In genomic region chr14:76880432-76880831, GRCh38 we compare ENCODE assay signal across 1 cellular context.
TF ChIP-seq lines count a peak whose summit lies in the region.

No MANE protein-coding gene starts in this region.

TF ChIP-seq in K562, 482 proteins besides CTCF, POLR2A, EP300 and RAD21 (continued from another document):
- no peak for TF ChIP-seq ZNF408 (CRISPR knock-in tag; IDR thresholded peaks at IDR 0.05; ENCODE audit: low read depth)
- TF ChIP-seq MYC (IDR thresholded peaks at IDR 0.05; ENCODE audit: low read depth, low read length), result no peak
- TF ChIP-seq MYC (CRISPR knock-in tag; IDR thresholded peaks at IDR 0.05; ENCODE audit: borderline replicate concordance, low read depth), result no peak
- TF ChIP-seq SMARCA4 (IDR thresholded peaks at IDR 0.05), result no peak
- no peak for TF ChIP-seq ZMIZ1 (IDR thresholded peaks at IDR 0.05; ENCODE audit: low read depth in 2 of 2, low read length in 2 of 2)
- peak; percentile 90 for TF ChIP-seq NFYB (IDR thresholded peaks at IDR 0.05; ENCODE audit: extremely low read depth, insufficient read length)
- TF ChIP-seq RBM25 (IDR thresholded peaks at IDR 0.05; ENCODE audit: low read depth, low read length, severe bottlenecking), result peak; percentile 28
- TF ChIP-seq TCF3 (CRISPR knock-in tag; IDR thresholded peaks at IDR 0.05), result peak; percentile 24; the same call in 1 of the 2 replicates
- no peak for TF ChIP-seq DLX4 (CRISPR knock-in tag; IDR thresholded peaks at IDR 0.05)
